Comparison of ENCODE assay signal across 16 cellular contexts in the genomic region with DNA sequence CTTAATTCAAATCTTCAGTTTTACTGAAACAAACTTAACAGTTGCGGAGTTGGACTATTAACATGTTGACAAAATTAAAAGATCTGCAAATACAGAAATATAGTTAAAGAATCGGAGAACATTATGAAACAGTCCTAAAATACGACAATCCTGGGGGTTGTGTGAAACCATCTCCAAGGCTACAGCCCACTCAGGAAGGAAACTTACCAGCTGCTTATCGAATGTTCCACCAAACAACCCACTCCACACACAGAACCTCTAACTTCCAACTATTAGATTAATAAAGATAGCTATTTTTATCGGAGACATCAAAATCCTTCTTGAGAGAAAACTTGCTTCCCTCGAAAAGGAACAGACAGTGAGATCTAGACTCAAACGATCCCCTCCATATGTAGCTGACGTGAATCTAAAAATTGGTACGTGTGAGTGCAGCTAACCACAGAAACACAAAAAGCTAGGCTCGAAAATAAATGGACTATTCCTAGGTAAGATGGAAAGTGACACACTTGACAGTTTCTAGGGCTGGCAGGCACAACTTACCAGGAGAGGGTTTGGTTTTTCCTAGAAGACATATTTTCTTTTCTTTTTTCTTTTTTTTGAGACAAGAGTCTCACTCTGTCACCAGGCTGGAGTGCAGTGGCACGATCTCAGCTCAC. TPM values are rescaled to one million over a fixed set of nuclear protein-coding genes. Genes with fewer than 3 reads are reported as not detected.
DNase-seq lines count a peak whose midpoint lies in the region; ATAC-seq and TF ChIP-seq lines count a peak whose summit lies in the region.
"Had no signal": no experiment of that assay in that cellular context is flagged by ENCODE, and none has a peak within 500 bp of the region (broad histone marks: within the 10 kb centered on the region; RNA-seq: fewer than 3 reads in every experiment).

No MANE protein-coding gene starts in this region.

- H3K4me2 ChIP-seq in BLaER1 treated with 17β-estradiol and CSF1 and Interleukin-3, amounts not matched to agents 10 nM and 100 nM = peak overlapping the region; percentile 71 to 100 (median 96)
- H3K4me2 ChIP-seq in Loucy (ENCODE audit: low read depth, low read length, poor library complexity, severe bottlenecking) (peak overlapping the region; percentile 66), hepatocyte (no peak overlapping the region)

- peaks cover 39 to 92% (median 61%) of the 10 kb centered on the region in 11 experiments; a peak in 21 of 22 replicates for H4K20me1 ChIP-seq in BLaER1 treated with 17β-estradiol and CSF1 and Interleukin-3, amounts not matched to agents 10 nM and 100 nM
- H4K20me1 ChIP-seq in Loucy (ENCODE audit: insufficient read depth, low read length, poor library complexity, severe bottlenecking) = peaks cover 67% of the 10 kb centered on the region
- H4K20me1 ChIP-seq in hepatocyte (ENCODE audit: insufficient read depth, poor library complexity, severe bottlenecking) = peaks cover 60% of the 10 kb centered on the region

- H3K9me2 ChIP-seq in Loucy (replicated peaks; ENCODE audit: low read depth, low read length) (no peaks in the 10 kb centered on the region), hepatocyte (replicated peaks; ENCODE audit: insufficient read depth) (no peaks in the 10 kb centered on the region)

- ATAC-seq in naive B cell (ENCODE audit: low read depth in 2 of 2) (no peak), HG03025 (IDR thresholded peaks at IDR 0.05; ENCODE audit: low FRiP score, unreplicated experiment) (no peak), omental fat pad (ENCODE audit: low FRiP score) (no peak)
- ATAC-seq: activated CD4-positive, CD25-positive, alpha-beta regulatory T cell treated with anti-CD3 and anti-CD28 coated beads, Interleukin-2, amount 50 U/mL, for 24 hours; left lung had no signal

- peaks cover 0 to 22% (median 3%) of the 10 kb centered on the region in 11 experiments; a peak in 7 of 22 replicates for H3K36me3 ChIP-seq in BLaER1 treated with 17β-estradiol and CSF1 and Interleukin-3, amounts not matched to agents 10 nM and 100 nM
- H3K36me3 ChIP-seq in Loucy (ENCODE audit: insufficient read depth, low read length) (peaks cover 4% of the 10 kb centered on the region; the same call in 1 of the 2 replicates), hepatocyte (replicated peaks; ENCODE audit: insufficient read depth, low read depth) (no peaks in the 10 kb centered on the region)
- H3K36me3 ChIP-seq: left lung had no signal

- peaks cover 93% of the 10 kb centered on the region for H3K4me1 Mint-ChIP-seq in activated naive CD8-positive, alpha-beta T cell treated with anti-CD3 and anti-CD28 coated beads for 36 hours
- peaks cover 73 to 93% (median 89%) of the 10 kb centered on the region in 3 donors for H3K4me1 Mint-ChIP-seq in naive B cell

- no peaks in the 10 kb centered on the region for H3F3A ChIP-seq in Loucy (ENCODE audit: low read depth)

- H3K27me3 Mint-ChIP-seq in activated naive CD8-positive, alpha-beta T cell treated with anti-CD3 and anti-CD28 coated beads for 36 hours = no peaks in the 10 kb centered on the region
- H3K27me3 Mint-ChIP-seq in naive B cell = no peaks in the 10 kb centered on the region

- H3K27me3 ChIP-seq in BLaER1 treated with 17β-estradiol and CSF1 and Interleukin-3, amounts not matched to agents 10 nM and 100 nM = no peaks in the 10 kb centered on the region; a peak in 1 of 22 replicates
- H3K27me3 ChIP-seq in Loucy (ENCODE audit: insufficient read depth, low read length, poor library complexity, severe bottlenecking) (no peaks in the 10 kb centered on the region), hepatocyte (no peaks in the 10 kb centered on the region)
- H3K27me3 ChIP-seq: left lung had no signal

- peak overlapping the region in 8 of 11 experiments; percentile 31 to 78 (median 68); a peak in 15 of 22 replicates for H3K27ac ChIP-seq in BLaER1 treated with 17β-estradiol and CSF1 and Interleukin-3, amounts not matched to agents 10 nM and 100 nM
- H3K27ac ChIP-seq in hepatocyte = no peak overlapping the region

- H3K79me2 ChIP-seq in Loucy (ENCODE audit: insufficient read depth, low read length) (peaks cover 98% of the 10 kb centered on the region), hepatocyte (peaks cover 95% of the 10 kb centered on the region)

- no peaks in the 10 kb centered on the region for H3K9me3 ChIP-seq in BLaER1 treated with 17β-estradiol and CSF1 and Interleukin-3, amounts not matched to agents 10 nM and 100 nM (replicated peaks in 1 of 11)
- H3K9me3 ChIP-seq in Loucy (ENCODE audit: insufficient read depth, low read depth, low read length) (no peaks in the 10 kb centered on the region), hepatocyte (ENCODE audit: low read depth) (no peaks in the 10 kb centered on the region)
- H3K9me3 ChIP-seq: left lung had no signal

- peaks cover 56% of the 10 kb centered on the region for H3K36me3 Mint-ChIP-seq in activated naive CD8-positive, alpha-beta T cell treated with anti-CD3 and anti-CD28 coated beads for 36 hours
- H3K36me3 Mint-ChIP-seq in naive B cell = peaks cover 0 to 9% of the 10 kb centered on the region in 2 donors

- peaks cover 90 to 100% (median 98%) of the 10 kb centered on the region in 10 experiments for H3K4me1 ChIP-seq in BLaER1 treated with 17β-estradiol and CSF1 and Interleukin-3, amounts not matched to agents 10 nM and 100 nM
- H3K4me1 ChIP-seq in Loucy (ENCODE audit: insufficient read depth, low read length, poor library complexity, severe bottlenecking) = peaks cover 62% of the 10 kb centered on the region
- peaks cover 45% of the 10 kb centered on the region for H3K4me1 ChIP-seq in hepatocyte (ENCODE audit: insufficient read depth)

- H3K4me3 ChIP-seq in BLaER1 treated with 17β-estradiol and CSF1 and Interleukin-3, amounts not matched to agents 10 nM and 100 nM = peak overlapping the region in 6 of 10 experiments; percentile 6 to 35 (median 12); a peak in 4 of 20 replicates
- peak overlapping the region; percentile 44 for H3K4me3 ChIP-seq in Loucy (ENCODE audit: low read length, poor library complexity, severe bottlenecking)
- no peak overlapping the region for H3K4me3 ChIP-seq in hepatocyte
- H3K4me3 ChIP-seq: left lung had no signal

- TF ChIP-seq CTCF in Loucy (conservative IDR thresholded peaks at IDR 0.05; ENCODE audit: low read length) (no peak), hepatocyte (IDR thresholded peaks at IDR 0.05; ENCODE audit: poor library complexity) (no peak), omental fat pad (IDR thresholded peaks at IDR 0.05) (no peak)

- peak overlapping the region in 10 of 11 experiments; percentile 25 to 64 (median 43); a peak in 18 of 22 replicates for H3K9ac ChIP-seq in BLaER1 treated with 17β-estradiol and CSF1 and Interleukin-3, amounts not matched to agents 10 nM and 100 nM
- H3K9ac ChIP-seq in Loucy (ENCODE audit: low read depth, low read length, poor library complexity, severe bottlenecking) = peak overlapping the region; percentile 16

- H3K4me3 Mint-ChIP-seq in activated naive CD8-positive, alpha-beta T cell treated with anti-CD3 and anti-CD28 coated beads for 36 hours = peak overlapping the region; percentile 74
- peak overlapping the region; percentile 26 to 79 (median 58) for H3K4me3 Mint-ChIP-seq in naive B cell
- H3K4me3 Mint-ChIP-seq: T-helper 1 cell treated with Interleukin-12 subunit alpha and Interleukin-12 subunit beta and Interleukin-4 antibody, amounts not matched to agents 30 μg/mL and 1 μg/mL, for 36 hours had no signal

- H3K9me3 Mint-ChIP-seq in activated naive CD8-positive, alpha-beta T cell treated with anti-CD3 and anti-CD28 coated beads for 36 hours = peaks cover 5% of the 10 kb centered on the region
- H3K9me3 Mint-ChIP-seq in naive B cell = no peaks in the 10 kb centered on the region

- no peak overlapping the region for H2AFZ ChIP-seq in Loucy (ENCODE audit: low read length)
- H2AFZ ChIP-seq in hepatocyte = no peak overlapping the region

- DNase-seq in activated naive CD8-positive, alpha-beta T cell treated with anti-CD3 and anti-CD28 coated beads for 36 hours = no peak
- DNase-seq in naive B cell (no peak), hepatocyte (ENCODE audit: low spot score) (no peak), HUDEP-2 (lab: John Stamatoyannopoulos, UW; ENCODE audit: unreplicated experiment in 76 of 76) (no peak), omental fat pad (ENCODE audit: low spot score) (no peak)
- DNase-seq: central memory CD4-positive, alpha-beta T cell; foreskin fibroblast; Karpas-422; left lung; NCI-H1417; NCI-H2171 treated with DMSO at 0.1 percent for 48 hours had no signal

- H3K27ac Mint-ChIP-seq in activated naive CD8-positive, alpha-beta T cell treated with anti-CD3 and anti-CD28 coated beads for 36 hours = peak overlapping the region; percentile 95
- peak overlapping the region in 5 of 6 donors; percentile 60 to 85 (median 64) for H3K27ac Mint-ChIP-seq in naive B cell
- H3K27ac Mint-ChIP-seq: T-helper 1 cell treated with Interleukin-12 subunit alpha and Interleukin-12 subunit beta and Interleukin-4 antibody, amounts not matched to agents 30 μg/mL and 1 μg/mL, for 36 hours had no signal

- 97% methylated on average over 11 of the region's 11 CpGs for WGBS in hepatocyte (ENCODE audit: low lambda C conversion rate, missing lambda C conversion rate)

RNA-seq across cellular contexts. Expression of gene VPS37B, which starts 12.9 kb away (rescaled TPM):
- total RNA-seq in activated naive CD8-positive, alpha-beta T cell treated with anti-CD3 and anti-CD28 coated beads for 36 hours = 10 to 100 TPM; 27.0 to 28.2 TPM
- polyA plus RNA-seq in naive B cell (ENCODE audit: low read depth in 6 of 6) = 10 to 100 TPM; 43.4 to 60.9 (median 52.2) TPM
- total RNA-seq in hepatocyte = 23.5 and 24.7 TPM in 2 replicates
- 29.0 and 35.3 TPM in 2 replicates for polyA plus RNA-seq in hepatocyte
- 10 to 100 TPM; 20.7 to 45.0 (median 35.2) TPM for total RNA-seq in omental fat pad

RNA-seq across cellular contexts. Expression of gene HIP1R, which starts 47.8 kb away (rescaled TPM):
- total RNA-seq in activated naive CD8-positive, alpha-beta T cell treated with anti-CD3 and anti-CD28 coated beads for 36 hours = 10 to 100 TPM; 24.2 to 24.8 TPM
- polyA plus RNA-seq in naive B cell (ENCODE audit: low read depth in 6 of 6) = 10 to 100 TPM; 33.8 to 91.3 (median 38.4) TPM
- total RNA-seq in hepatocyte = 36.0 and 44.3 TPM in 2 replicates
- polyA plus RNA-seq in hepatocyte = 31.8 and 33.1 TPM in 2 replicates
- 10 to 100 TPM; 11.4 to 65.6 (median 22.2) TPM for total RNA-seq in omental fat pad
